ENCODE assay signal across 25 cellular contexts in the genomic region with DNA sequence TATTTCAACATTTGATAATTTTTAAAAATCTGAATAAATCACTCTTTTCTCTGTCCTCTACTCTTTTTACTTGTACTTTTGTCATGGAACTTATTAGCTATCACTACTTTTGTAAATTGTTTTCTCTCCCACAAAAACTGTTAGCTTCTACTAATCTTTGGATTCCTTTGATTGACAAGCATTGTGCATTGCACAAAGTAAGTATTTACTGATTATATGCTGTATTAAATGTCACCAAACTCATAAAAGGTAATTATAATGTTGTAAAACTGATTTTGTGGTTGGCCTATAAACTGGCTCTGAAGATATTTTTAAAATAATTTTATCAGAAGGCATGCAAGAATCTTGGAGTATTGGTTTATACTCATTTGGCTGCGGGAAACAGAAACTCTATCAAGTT.
"Had no signal": no experiment of that assay in that cellular context is flagged by ENCODE, and none has a peak within 500 bp of the region (broad histone marks: within the 10 kb centered on the region; RNA-seq: fewer than 3 reads in every experiment).

No MANE protein-coding gene starts in this region.

- H3K9me3 ChIP-seq: left ventricle myocardium inferior, neutrophil, psoas muscle, right atrium auricular region, right lobe of liver, tibial nerve, upper lobe of left lung, vagina had no signal

- H3K9me3 Mint-ChIP-seq: naive thymus-derived CD8-positive, alpha-beta T cell; nephron; neural crest cell; stimulated activated memory B cell treated with anti-CD40 and anti-IgM and Interleukin-4, amounts not matched to agents 10 μg/mL and 1 μg/mL and 100 μg/mL, for 72 hours; stimulated activated naive CD8-positive, alpha-beta T cell treated with anti-CD3 and anti-CD28 coated beads, Interleukin-15, amount 100 ng/mL, for 72 hours had no signal

- H3K4me2 ChIP-seq: hepatocyte, smooth muscle cell had no signal

- H3K27ac ChIP-seq: hepatocyte, left ventricle myocardium inferior, neutrophil, parathyroid adenoma, psoas muscle, right atrium auricular region, right lobe of liver, tibial nerve, upper lobe of left lung, vagina had no signal

- H3K27ac Mint-ChIP-seq: stimulated activated memory B cell treated with anti-CD40 and anti-IgM and Interleukin-4, amounts not matched to agents 10 μg/mL and 1 μg/mL and 100 μg/mL, for 72 hours; stimulated activated naive CD8-positive, alpha-beta T cell treated with anti-CD3 and anti-CD28 coated beads, Interleukin-15, amount 100 ng/mL, for 72 hours had no signal

- H3K36me3 Mint-ChIP-seq: naive thymus-derived CD8-positive, alpha-beta T cell; stimulated activated memory B cell treated with anti-CD40 and anti-IgM and Interleukin-4, amounts not matched to agents 10 μg/mL and 1 μg/mL and 100 μg/mL, for 72 hours had no signal

- H3K4me1 ChIP-seq: parathyroid adenoma, psoas muscle, right lobe of liver, vagina had no signal

- H2AFZ ChIP-seq: hepatocyte, parathyroid adenoma had no signal

- H3K79me2 ChIP-seq: hepatocyte, parathyroid adenoma had no signal

- H3K4me3 Mint-ChIP-seq: naive thymus-derived CD8-positive, alpha-beta T cell; nephron; neural crest cell; stimulated activated memory B cell treated with anti-CD40 and anti-IgM and Interleukin-4, amounts not matched to agents 10 μg/mL and 1 μg/mL and 100 μg/mL, for 72 hours; stimulated activated naive CD8-positive, alpha-beta T cell treated with anti-CD3 and anti-CD28 coated beads, Interleukin-15, amount 100 ng/mL, for 72 hours had no signal

- H3K4me3 ChIP-seq: hepatocyte, left ventricle myocardium inferior, lung, psoas muscle, right atrium auricular region, right lobe of liver, smooth muscle cell, tibial nerve, upper lobe of left lung, vagina had no signal

- H3K36me3 ChIP-seq: left ventricle myocardium inferior, neutrophil, right atrium auricular region, right lobe of liver, tibial nerve, upper lobe of left lung, vagina had no signal

- H3K27me3 ChIP-seq: hepatocyte, neutrophil, right atrium auricular region, right lobe of liver, tibial nerve, upper lobe of left lung, vagina had no signal

- H3K27me3 Mint-ChIP-seq: stimulated activated memory B cell treated with anti-CD40 and anti-IgM and Interleukin-4, amounts not matched to agents 10 μg/mL and 1 μg/mL and 100 μg/mL, for 72 hours; stimulated activated naive CD8-positive, alpha-beta T cell treated with anti-CD3 and anti-CD28 coated beads, Interleukin-15, amount 100 ng/mL, for 72 hours had no signal

- H3K9ac ChIP-seq: parathyroid adenoma had no signal

- DNase-seq: islet precursor cell; left ventricle myocardium inferior; naive thymus-derived CD8-positive, alpha-beta T cell; occipital lobe; psoas muscle; right lobe of liver; stimulated activated CD4-positive, alpha-beta T cell treated with anti-CD3 and anti-CD28 coated beads, Interleukin-1b, Interleukin-23, amount 100 ng/mL, for 48 hours; stimulated activated CD4-positive, alpha-beta T cell treated with anti-CD3 and anti-CD28 coated beads, Interleukin-2, amount 100 ng/mL, for 48 hours; stimulated activated CD4-positive, alpha-beta T cell treated with anti-CD3 and anti-CD28 coated beads, Interleukin-4, amount 100 ng/mL, for 4 hours; stimulated activated CD8-positive, alpha-beta memory T cell treated with anti-CD3 and anti-CD28 coated beads, Interleukin-4, amount 100 ng/mL, for 48 hours; stimulated activated naive CD4-positive, alpha-beta T cell treated with Interleukin-2 at 50 U/mL for 16 hours; stimulated activated naive CD8-positive, alpha-beta T cell treated with anti-CD3 and anti-CD28 coated beads, Interleukin-15, amount 100 ng/mL, for 72 hours; substantia nigra; upper lobe of left lung had no signal
